In genomic region chr4:2767046-2767704, GRCh38 we compare ENCODE assay signal across 25 cellular contexts.
"Had no signal": no experiment of that assay in that cellular context is flagged by ENCODE, and none has a peak within 500 bp of the region (broad histone marks: within the 10 kb centered on the region; RNA-seq: fewer than 3 reads in every experiment).

No MANE protein-coding gene starts in this region.

- H3K27me3 ChIP-seq: heart left ventricle, ovary, stomach, suprapubic skin, tibial nerve had no signal

- FAIRE-seq: bronchial epithelial cell, islet of Langerhans, urothelium cell line had no signal

- ATAC-seq: activated T-helper 17 cell treated with anti-CD3 and anti-CD28 coated beads, Interleukin-2, amount 50 U/mL, for 72 hours; gastroesophageal sphincter; naive thymus-derived CD4-positive, alpha-beta T cell; stimulated activated effector memory CD8-positive, alpha-beta T cell treated with anti-CD3 and anti-CD28 coated beads, Interleukin-12 subunit alpha, Interleukin-12 subunit beta, amount 100 ng/mL, for 72 hours had no signal

- DNase-seq: activated CD4-positive, alpha-beta T cell treated with anti-CD3 and anti-CD28 coated beads for 1 hour; activated CD4-positive, alpha-beta T cell treated with anti-CD3 and anti-CD28 coated beads, Interleukin-2, amount 50 U/mL, for 4 hours; activated CD8-positive, alpha-beta memory T cell treated with anti-CD3 and anti-CD28 coated beads for 24 hours; activated CD8-positive, alpha-beta memory T cell treated with anti-CD3 and anti-CD28 coated beads, Interleukin-2, amount 50 U/mL, for 4 hours; activated naive CD4-positive, alpha-beta T cell treated with Interleukin-2 at 50 U/mL for 16 hours; activated T-cell treated with anti-CD3 and anti-CD28 coated beads, Interleukin-2, amount 50 U/mL, for 24 hours; amygdala; cerebellar nuclear complex; naive thymus-derived CD4-positive, alpha-beta T cell; ovary; stimulated activated CD4-positive, alpha-beta T cell treated with anti-CD3 and anti-CD28 coated beads, Interleukin-2, amount 100 ng/mL, for 24 hours; stomach; T-helper 9 cell had no signal

- H3K27ac ChIP-seq: epithelial cell of prostate, gastroesophageal sphincter, ovary, skin epidermis, stomach, suprapubic skin, tibial nerve had no signal

- H3K9me3 ChIP-seq: gastroesophageal sphincter, ovary, stomach, suprapubic skin, tibial nerve had no signal

- H3K4me3 ChIP-seq: gastroesophageal sphincter, heart left ventricle, lung, ovary, skin epidermis, stomach, suprapubic skin, tibial nerve had no signal

- H3K36me3 ChIP-seq: gastroesophageal sphincter, heart left ventricle, ovary, stomach, suprapubic skin, tibial nerve had no signal
